Comparison of ENCODE assay signal across 13 cellular contexts in the genomic region with DNA sequence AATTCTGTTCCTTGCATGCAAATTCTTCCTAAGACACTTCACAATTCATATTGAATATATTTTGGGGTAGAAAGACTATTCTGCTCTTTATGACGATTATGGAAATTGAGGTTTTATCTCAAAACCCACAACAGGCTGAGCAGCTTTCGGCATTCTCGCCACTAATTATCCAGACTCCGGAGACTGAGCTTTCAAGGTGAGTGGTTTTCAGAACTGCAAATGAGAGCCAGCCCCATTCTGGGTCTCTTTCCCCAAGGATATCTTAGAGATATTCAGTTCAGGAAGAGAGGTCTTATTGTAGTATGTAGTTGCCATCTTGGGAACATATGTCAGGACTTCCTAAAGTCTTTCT. TPM values are rescaled to one million over a fixed set of nuclear protein-coding genes. Genes with fewer than 3 reads are reported as not detected.
DNase-seq lines count a peak whose midpoint lies in the region; ATAC-seq and TF ChIP-seq lines count a peak whose summit lies in the region.
"Had no signal": no experiment of that assay in that cellular context is flagged by ENCODE, and none has a peak within 500 bp of the region (broad histone marks: within the 10 kb centered on the region; RNA-seq: fewer than 3 reads in every experiment).

No MANE protein-coding gene starts in this region.

- ATAC-seq in Right ventricle myocardium superior (ENCODE audit: poor library complexity), result no peak
- ATAC-seq in T-helper 17 cell, result no peak
- ATAC-seq in stimulated activated memory B cell treated with anti-CD40 and anti-IgM and Interleukin-4, amounts not matched to agents 10 μg/mL and 1 μg/mL and 100 μg/mL, for 72 hours, result no peak

- H3K4me3 Mint-ChIP-seq in T-helper 17 cell, result peak overlapping the region; percentile 55
- no peak overlapping the region for H3K4me3 Mint-ChIP-seq in stimulated activated memory B cell treated with anti-CD40 and anti-IgM and Interleukin-4, amounts not matched to agents 10 μg/mL and 1 μg/mL and 100 μg/mL, for 72 hours
- peak overlapping the region in 4 of 8 donors; percentile 7 to 37 (median 18) for H3K4me3 Mint-ChIP-seq in CD4-positive, alpha-beta memory T cell
- H3K4me3 Mint-ChIP-seq: activated naive CD8-positive, alpha-beta T cell treated with anti-CD3 and anti-CD28 coated beads, Interleukin-2, amount 10 ng/mL, durations not matched to agents 7 days and 5 days; stimulated activated naive CD8-positive, alpha-beta T cell treated with anti-CD3 and anti-CD28 coated beads, Interleukin-15, Interleukin-2, amounts not matched to agents 100 ng/mL and 50 ng/mL, for 24 hours had no signal

- H3K9me3 ChIP-seq in left ventricle myocardium inferior (replicated peaks) (no peaks in the 10 kb centered on the region), T-helper 17 cell (ENCODE audit: control insufficient read depth, low read length, poor library complexity, severe bottlenecking) (no peaks in the 10 kb centered on the region), iPS-20b (ENCODE audit: insufficient read depth, low read depth, low read length) (no peaks in the 10 kb centered on the region)
- no peaks in the 10 kb centered on the region for H3K9me3 ChIP-seq in CD4-positive, alpha-beta memory T cell (ENCODE audit: control insufficient read depth in 1 of 2, low read length in 2 of 2)

- no peak for DNase-seq in left ventricle myocardium inferior
- DNase-seq in Right ventricle myocardium superior, result no peak
- DNase-seq in T-helper 17 cell, result no peak
- no peak for DNase-seq in CD4-positive, alpha-beta memory T cell
- DNase-seq in T-helper 1 cell, result no peak
- no peak for DNase-seq in D341Med (ENCODE audit: low spot score)
- DNase-seq: activated CD4-positive, CD25-positive, alpha-beta regulatory T cell treated with anti-CD3 and anti-CD28 coated beads, Interleukin-2, amount 50 U/mL, for 72 hours; activated naive CD8-positive, alpha-beta T cell treated with anti-CD3 and anti-CD28 coated beads, Interleukin-2, amount 10 ng/mL, durations not matched to agents 7 days and 5 days; KG1 had no signal

- POLR2A ChIA-PET in CD4-positive, alpha-beta memory T cell (lab: Charles Lee; ENCODE audit: partially characterized antibody), result interaction anchor here (1.1 to 1.4 kb wide), 3 partner anchors 15 to 108 kb away, joined by 3 to 8 read pairs (median 3); partner anchors contain the start of gene AKIRIN2

- H3K27me3 ChIP-seq in left ventricle myocardium inferior (ENCODE audit: low read depth) (no peaks in the 10 kb centered on the region), iPS-20b (ENCODE audit: insufficient read depth, low read length) (no peaks in the 10 kb centered on the region)
- no peaks in the 10 kb centered on the region for H3K27me3 ChIP-seq in CD4-positive, alpha-beta memory T cell (ENCODE audit: insufficient read depth, low read length)

- intact Hi-C loops in left ventricle myocardium inferior (cut with micrococcal nuclease) (loop anchor here (10.0 kb wide), 1 partner anchor 249 kb away; the partner anchor contains the start of gene SLC35A1), Right ventricle myocardium superior (cut with DNase I) (no loop called here)
- intact Hi-C loops in CD4-positive, alpha-beta memory T cell (cut with micrococcal nuclease), result loop anchor here (2.0 kb wide), 1 partner anchor 21 kb away; the partner anchor contains the start of gene AKIRIN2

- CTCF ChIA-PET in CD4-positive, alpha-beta memory T cell (lab: Charles Lee; ENCODE audit: partially characterized antibody), result interaction anchor here (0.8 to 1.1 kb wide), 2 partner anchors 11 to 17 kb away, joined by 3 read pairs; no protein-coding TSS in a partner anchor

- H3K4me3 ChIP-seq in left ventricle myocardium inferior (no peak overlapping the region), iPS-20b (ENCODE audit: low read length) (no peak overlapping the region)
- no peak overlapping the region for H3K4me3 ChIP-seq in CD4-positive, alpha-beta memory T cell (ENCODE audit: low read length in 2 of 2)
- H3K4me3 ChIP-seq: lung had no signal

- no peaks in the 10 kb centered on the region for H3K27me3 Mint-ChIP-seq in T-helper 17 cell
- H3K27me3 Mint-ChIP-seq in stimulated activated memory B cell treated with anti-CD40 and anti-IgM and Interleukin-4, amounts not matched to agents 10 μg/mL and 1 μg/mL and 100 μg/mL, for 72 hours, result no peaks in the 10 kb centered on the region
- no peaks in the 10 kb centered on the region for H3K27me3 Mint-ChIP-seq in CD4-positive, alpha-beta memory T cell
- H3K27me3 Mint-ChIP-seq: activated naive CD8-positive, alpha-beta T cell treated with anti-CD3 and anti-CD28 coated beads, Interleukin-2, amount 10 ng/mL, durations not matched to agents 7 days and 5 days; stimulated activated naive CD8-positive, alpha-beta T cell treated with anti-CD3 and anti-CD28 coated beads, Interleukin-15, Interleukin-2, amounts not matched to agents 100 ng/mL and 50 ng/mL, for 24 hours had no signal

- H3K36me3 ChIP-seq in left ventricle myocardium inferior (no peaks in the 10 kb centered on the region), iPS-20b (ENCODE audit: insufficient read depth, low read depth, low read length) (no peaks in the 10 kb centered on the region)
- H3K36me3 ChIP-seq in CD4-positive, alpha-beta memory T cell (ENCODE audit: insufficient read depth, low read length), result no peaks in the 10 kb centered on the region

- TF ChIP-seq CTCF in left ventricle myocardium inferior (IDR thresholded peaks at IDR 0.05; ENCODE audit: borderline replicate concordance), result no peak

- H3K4me1 ChIP-seq in left ventricle myocardium inferior (peaks cover 28% of the 10 kb centered on the region), iPS-20b (ENCODE audit: insufficient read depth, low read length) (peaks cover 8% of the 10 kb centered on the region; the same call in 1 of the 2 replicates)
- H3K4me1 ChIP-seq in CD4-positive, alpha-beta memory T cell (ENCODE audit: insufficient read depth, low read length), result peaks cover 37% of the 10 kb centered on the region

- H3K9me3 Mint-ChIP-seq in stimulated activated memory B cell treated with anti-CD40 and anti-IgM and Interleukin-4, amounts not matched to agents 10 μg/mL and 1 μg/mL and 100 μg/mL, for 72 hours, result no peaks in the 10 kb centered on the region
- peaks cover 0 to 2% (median 0%) of the 10 kb centered on the region in 8 donors for H3K9me3 Mint-ChIP-seq in CD4-positive, alpha-beta memory T cell
- H3K9me3 Mint-ChIP-seq: activated naive CD8-positive, alpha-beta T cell treated with anti-CD3 and anti-CD28 coated beads, Interleukin-2, amount 10 ng/mL, durations not matched to agents 7 days and 5 days; stimulated activated naive CD8-positive, alpha-beta T cell treated with anti-CD3 and anti-CD28 coated beads, Interleukin-15, Interleukin-2, amounts not matched to agents 100 ng/mL and 50 ng/mL, for 24 hours had no signal

- no peaks in the 10 kb centered on the region for H3K36me3 Mint-ChIP-seq in T-helper 17 cell (ENCODE audit: low read depth)
- no peaks in the 10 kb centered on the region for H3K36me3 Mint-ChIP-seq in stimulated activated memory B cell treated with anti-CD40 and anti-IgM and Interleukin-4, amounts not matched to agents 10 μg/mL and 1 μg/mL and 100 μg/mL, for 72 hours
- no peaks in the 10 kb centered on the region for H3K36me3 Mint-ChIP-seq in CD4-positive, alpha-beta memory T cell

- peak overlapping the region; percentile 13; the same call in 1 of the 2 replicates for H3K9ac ChIP-seq in iPS-20b (ENCODE audit: low read depth, low read length)

- peak overlapping the region; percentile 67 for H3K27ac Mint-ChIP-seq in T-helper 17 cell
- peak overlapping the region; percentile 81 for H3K27ac Mint-ChIP-seq in stimulated activated memory B cell treated with anti-CD40 and anti-IgM and Interleukin-4, amounts not matched to agents 10 μg/mL and 1 μg/mL and 100 μg/mL, for 72 hours
- H3K27ac Mint-ChIP-seq in CD4-positive, alpha-beta memory T cell, result peak overlapping the region in 2 of 7 donors; percentile 26 to 47
- H3K27ac Mint-ChIP-seq: activated naive CD8-positive, alpha-beta T cell treated with anti-CD3 and anti-CD28 coated beads, Interleukin-2, amount 10 ng/mL, durations not matched to agents 7 days and 5 days had no signal

- H3K4me1 Mint-ChIP-seq in T-helper 17 cell, result peaks cover 41% of the 10 kb centered on the region
- peaks cover 43% of the 10 kb centered on the region for H3K4me1 Mint-ChIP-seq in stimulated activated memory B cell treated with anti-CD40 and anti-IgM and Interleukin-4, amounts not matched to agents 10 μg/mL and 1 μg/mL and 100 μg/mL, for 72 hours
- H3K4me1 Mint-ChIP-seq in CD4-positive, alpha-beta memory T cell, result peaks cover 22 to 46% (median 33%) of the 10 kb centered on the region in 4 donors

- peak overlapping the region; percentile 77 for H3K27ac ChIP-seq in left ventricle myocardium inferior (replicated peaks)
- H3K27ac ChIP-seq in iPS-20b (ENCODE audit: low read length), result no peak overlapping the region
- H3K27ac ChIP-seq in CD4-positive, alpha-beta memory T cell (ENCODE audit: low read depth, low read length), result no peak overlapping the region

RNA-seq across cellular contexts. Expression of gene AKIRIN2, which starts 21.7 kb away (rescaled TPM):
- total RNA-seq in left ventricle myocardium inferior, result 42.3 TPM
- 38.9 TPM for total RNA-seq in Right ventricle myocardium superior
- 100 to 1,000 TPM; 114 to 128 TPM for total RNA-seq in T-helper 17 cell
- 10 to 100 TPM; 68.6 to 69.8 TPM for total RNA-seq in CD4-positive, alpha-beta memory T cell
- polyA plus RNA-seq in CD4-positive, alpha-beta memory T cell, result 10 to 100 TPM; 49.3 to 51.7 TPM
